Comparison of ENCODE assay signal across 9 cellular contexts in genomic region chr17:40340880-40341807, GRCh38. TPM values are rescaled to one million over a fixed set of nuclear protein-coding genes. Genes with fewer than 3 reads are reported as not detected.
DNase-seq lines count a peak whose midpoint lies in the region; ATAC-seq and TF ChIP-seq lines count a peak whose summit lies in the region.
"Had no signal": no experiment of that assay in that cellular context is flagged by ENCODE, and none has a peak within 500 bp of the region (broad histone marks: within the 10 kb centered on the region; RNA-seq: fewer than 3 reads in every experiment).

No MANE protein-coding gene starts in this region.

- H3K4me2 ChIP-seq in parathyroid adenoma (ENCODE audit: low read length) = peak overlapping the region; percentile 94
- H3K4me2 ChIP-seq: KMS-11 had no signal

- intact Hi-C loops in Right ventricle myocardium superior (cut with DNase I) = no loop called here

- H3K36me3 Mint-ChIP-seq in activated naive CD8-positive, alpha-beta T cell = peaks cover 5% of the 10 kb centered on the region
- H3K36me3 Mint-ChIP-seq in type B pancreatic cell = peaks cover 5% of the 10 kb centered on the region

- DNase-seq in BJ (ENCODE audit: low read depth) (no peak), HPDE6-E6E7 (ENCODE audit: extremely low spot score) (peak; percentile 76), SK-N-DZ (ENCODE audit: low spot score) (peak; percentile 90), Right ventricle myocardium superior (peak; percentile 96), type B pancreatic cell (ENCODE audit: extremely low spot score, unreplicated experiment) (peak; percentile 86)

- POLR2A ChIA-PET in BJ (lab: Charles Lee) = interaction anchor here (0.6 kb wide), 1 partner anchor 20 kb away, joined by 5 read pairs; no protein-coding TSS in a partner anchor

- H3K27me3 ChIP-seq in BJ (ENCODE audit: control insufficient read depth, insufficient read depth, low read length) (no peaks in the 10 kb centered on the region), parathyroid adenoma (ENCODE audit: control insufficient read depth, insufficient read depth, low read length) (no peaks in the 10 kb centered on the region)

- peaks cover 19% of the 10 kb centered on the region for H3K79me2 ChIP-seq in parathyroid adenoma

- TF ChIP-seq CTCF in BJ (IDR thresholded peaks at IDR 0.05; ENCODE audit: insufficient read depth, low read depth, low read length) (peak; percentile 31), parathyroid adenoma (IDR thresholded peaks at IDR 0.05) (peak; percentile 39), type B pancreatic cell (conservative IDR thresholded peaks at IDR 0.05) (peak; percentile 17)

- no peaks in the 10 kb centered on the region for H3K9me3 ChIP-seq in parathyroid adenoma (ENCODE audit: control insufficient read depth, low read length)

- H3K9me3 Mint-ChIP-seq in activated naive CD8-positive, alpha-beta T cell (ENCODE audit: low read depth) = no peaks in the 10 kb centered on the region
- no peaks in the 10 kb centered on the region for H3K9me3 Mint-ChIP-seq in type B pancreatic cell

- peaks cover 29% of the 10 kb centered on the region for H3K4me1 ChIP-seq in parathyroid adenoma

- peak overlapping the region; percentile 81 for H3K27ac Mint-ChIP-seq in activated naive CD8-positive, alpha-beta T cell
- peak overlapping the region; percentile 90 for H3K27ac Mint-ChIP-seq in type B pancreatic cell

- H3K27me3 Mint-ChIP-seq in activated naive CD8-positive, alpha-beta T cell = no peaks in the 10 kb centered on the region
- no peaks in the 10 kb centered on the region for H3K27me3 Mint-ChIP-seq in type B pancreatic cell

- peaks cover 77% of the 10 kb centered on the region for H3K4me1 Mint-ChIP-seq in activated naive CD8-positive, alpha-beta T cell (ENCODE audit: low read depth)
- H3K4me1 Mint-ChIP-seq in type B pancreatic cell (ENCODE audit: unreplicated experiment) = peaks cover 50% of the 10 kb centered on the region

- peak overlapping the region; percentile 77 for H2AFZ ChIP-seq in parathyroid adenoma

- H3K4me3 Mint-ChIP-seq in activated naive CD8-positive, alpha-beta T cell = peak overlapping the region; percentile 83
- peak overlapping the region; percentile 91 for H3K4me3 Mint-ChIP-seq in type B pancreatic cell

- H3K9ac ChIP-seq in parathyroid adenoma = peak overlapping the region; percentile 74
- H3K9ac ChIP-seq: KMS-11 had no signal

- peak; percentile 78 for ATAC-seq in GM19351 (IDR thresholded peaks at IDR 0.05; ENCODE audit: unreplicated experiment)
- ATAC-seq in Right ventricle myocardium superior (ENCODE audit: poor library complexity) = peak; percentile 74

- CTCF ChIA-PET in BJ (lab: Yijun Ruan, JAX) = interaction anchor here (2.0 to 28.2 kb wide), 2 partner anchors 13 to 33 kb away, joined by 8 to 762 read pairs; partner anchors contain the start of gene RARA

- H3K27ac ChIP-seq in parathyroid adenoma = peak overlapping the region; percentile 86
- H3K27ac ChIP-seq: KMS-11 had no signal

- H3K4me3 ChIP-seq in BJ (ENCODE audit: low read depth, low read length) (peak overlapping the region; percentile 84), parathyroid adenoma (ENCODE audit: low read depth, low read length) (peak overlapping the region; percentile 74)

- H3K36me3 ChIP-seq in BJ (ENCODE audit: control insufficient read depth, insufficient read depth, low read length) (peaks cover 2% of the 10 kb centered on the region), parathyroid adenoma (ENCODE audit: control insufficient read depth, insufficient read depth, low read length) (no peaks in the 10 kb centered on the region)

RNA-seq across cellular contexts. Expression of gene GJD3, which starts 23.4 kb away (rescaled TPM):
- 0.48 and 0.56 TPM in 2 replicates for polyA plus RNA-seq in BJ (2011; rRNA removed)
- polyA minus RNA-seq in BJ (2011; rRNA and poly(A)+ RNA removed) = 0.26 and 0.28 TPM in 2 replicates
- polyA plus RNA-seq in SK-N-DZ (2014; cell fraction: cytosol; rRNA removed) = 0.30 TPM in 1 of 2 replicates, not detected in the other
- polyA plus RNA-seq in SK-N-DZ (2014; cell fraction: nucleus; rRNA removed) = not detected in 2 replicates
- total RNA-seq in Right ventricle myocardium superior (1.3 TPM), type B pancreatic cell (ENCODE audit: low replicate concordance) (0.36 and 0.43 TPM in 2 replicates)

RNA-seq across cellular contexts. Expression of gene RARA, which starts 32.2 kb away (rescaled TPM):
- 6.3 and 6.5 TPM in 2 replicates for polyA plus RNA-seq in BJ (2011; rRNA removed)
- polyA minus RNA-seq in BJ (2011; rRNA and poly(A)+ RNA removed) = 11.3 and 11.6 TPM in 2 replicates
- 42.3 and 43.5 TPM in 2 replicates for polyA plus RNA-seq in SK-N-DZ (2014; cell fraction: cytosol; rRNA removed)
- polyA plus RNA-seq in SK-N-DZ (2014; cell fraction: nucleus; rRNA removed) = 27.0 and 42.6 TPM in 2 replicates
- 15.8 TPM for total RNA-seq in Right ventricle myocardium superior
- 23.8 and 34.3 TPM in 2 replicates for total RNA-seq in type B pancreatic cell (ENCODE audit: low replicate concordance)

RNA-seq across cellular contexts. Expression of gene CDC6, which starts 53.5 kb away (rescaled TPM):
- 5.6 and 9.8 TPM in 2 replicates for polyA plus RNA-seq in BJ (2011; rRNA removed)
- 3.3 and 3.9 TPM in 2 replicates for polyA minus RNA-seq in BJ (2011; rRNA and poly(A)+ RNA removed)
- polyA plus RNA-seq in SK-N-DZ (2014; cell fraction: cytosol; rRNA removed) = 87.3 and 102 TPM in 2 replicates
- 47.1 and 49.5 TPM in 2 replicates for polyA plus RNA-seq in SK-N-DZ (2014; cell fraction: nucleus; rRNA removed)
- total RNA-seq in Right ventricle myocardium superior (1.1 TPM), type B pancreatic cell (ENCODE audit: low replicate concordance) (23.2 and 50.3 TPM in 2 replicates)

Comparison
In these comparisons a context has a peak if more than half of its experiments do, and no peak if none do; other contexts are left out.
1. RNA of gene CDC6, which starts 53.5 kb away (total RNA-seq): 23.2 to 50.3 TPM in type B pancreatic cell; 1.1 TPM in Right ventricle myocardium superior (single experiment); every median in the first group is over 10 times any median in the second.
2. Peak in every context shown above with its lines, with median percentiles within 50 percentile points of each other: CTCF ChIP-seq.